10 cellular contexts compared by ENCODE assay signal in genomic region chr10:88423732-88424131, GRCh38.
"Had no signal": no experiment of that assay in that cellular context is flagged by ENCODE, and none has a peak within 500 bp of the region (broad histone marks: within the 10 kb centered on the region; RNA-seq: fewer than 3 reads in every experiment).

No MANE protein-coding gene starts in this region.

- H3K9me3 ChIP-seq: HAP-1 had no signal

- FAIRE-seq: H1 had no signal

- DNase-seq: GM23248, GOT3, H7, H9, HCEC 1CT, HFFc6 had no signal

- H3K36me3 ChIP-seq: HAP-1 had no signal

- H3K27ac ChIP-seq: GM23248 had no signal

- H3K27ac Mint-ChIP-seq: GM23338, H9, HFFc6 had no signal

- H3K4me3 Mint-ChIP-seq: GM23338, H9, HFFc6 had no signal

- H3K4me3 ChIP-seq: GM23248, GM23338, HAP-1 had no signal

- H3K9me3 Mint-ChIP-seq: GM23338, H9, HFFc6 had no signal

- ATAC-seq: GM23338, HCT116 had no signal
